In genomic region chr5:73233461-73234151, GRCh38 we compare ENCODE assay signal across 9 cellular contexts.
DNase-seq lines count a peak whose midpoint lies in the region; ATAC-seq, FAIRE-seq and TF ChIP-seq lines count a peak whose summit lies in the region.
"Had no signal": no experiment of that assay in that cellular context is flagged by ENCODE, and none has a peak within 500 bp of the region (broad histone marks: within the 10 kb centered on the region; RNA-seq: fewer than 3 reads in every experiment).

No MANE protein-coding gene starts in this region.

- DNase-seq in Caco-2, result no peak
- no peak for DNase-seq in astrocyte (ENCODE audit: low read depth)
- DNase-seq in iPS DF 6.9 (ENCODE audit: low read depth, low spot score), result no peak
- DNase-seq in trophoblast cell, result peak; percentile 34 to 62
- no peak for DNase-seq in GM10248 (ENCODE audit: extremely low spot score)
- no peak for DNase-seq in stimulated activated CD4-positive, alpha-beta T cell treated with anti-CD3 and anti-CD28 coated beads, Interleukin-12 subunit alpha, Interleukin-12 subunit beta, amount 100 ng/mL, for 4 hours
- DNase-seq in NCI-H2196 (lab: John Stamatoyannopoulos, UW; ENCODE audit: unreplicated experiment), result no peak
- DNase-seq: DND-41 had no signal

- H3K27me3 Mint-ChIP-seq in Caco-2 (ENCODE audit: insufficient read depth, unreplicated experiment), result no peaks in the 10 kb centered on the region
- H3K27me3 Mint-ChIP-seq in astrocyte (ENCODE audit: low read depth, unreplicated experiment), result peaks cover 60% of the 10 kb centered on the region

- H2AK5ac ChIP-seq in trophoblast cell (ENCODE audit: low read length), result no peak overlapping the region

- TF ChIP-seq CTCF in Caco-2 (IDR thresholded peaks at IDR 0.05; ENCODE audit: insufficient read depth in 1 of 2, low read depth in 1 of 2, low read length in 1 of 2, severe bottlenecking in 1 of 2, unreplicated experiment in 1 of 2) (no peak), astrocyte (IDR thresholded peaks at IDR 0.05; ENCODE audit: insufficient read depth, low read depth, low read length) (no peak), GM10248 (IDR thresholded peaks at IDR 0.05; ENCODE audit: control extremely low read depth, extremely low read depth, low read depth, missing control alignments) (no peak)

- H3K27me3 ChIP-seq in Caco-2 (replicated peaks; ENCODE audit: control insufficient read depth, insufficient read depth, low read length) (no peaks in the 10 kb centered on the region), astrocyte (ENCODE audit: insufficient read depth, low read length) (peaks cover 10% of the 10 kb centered on the region), iPS DF 6.9 (ENCODE audit: control insufficient read depth, insufficient read depth, low read length) (peaks cover 56% of the 10 kb centered on the region), trophoblast cell (ENCODE audit: insufficient read depth, low read length) (peaks cover 35% of the 10 kb centered on the region)

- H3K27ac Mint-ChIP-seq in Caco-2 (ENCODE audit: unreplicated experiment) (no peak overlapping the region), astrocyte (ENCODE audit: unreplicated experiment) (no peak overlapping the region)

- peak overlapping the region; percentile 84 for H4K8ac ChIP-seq in trophoblast cell (ENCODE audit: low read depth, low read length)

- peak overlapping the region; percentile 8 for H4K12ac ChIP-seq in trophoblast cell (ENCODE audit: low read depth, low read length)

- no peak overlapping the region for H3K23ac ChIP-seq in trophoblast cell (ENCODE audit: low read length)

- H4K91ac ChIP-seq in trophoblast cell (ENCODE audit: low read depth, low read length), result peak overlapping the region; percentile 30

- H2BK5ac ChIP-seq in trophoblast cell (ENCODE audit: low read depth, low read length, poor library complexity), result no peak overlapping the region

- no peaks in the 10 kb centered on the region for H3K4me1 ChIP-seq in Caco-2
- H3K4me1 ChIP-seq in astrocyte (ENCODE audit: insufficient read depth, low read length), result peaks cover 17% of the 10 kb centered on the region
- H3K4me1 ChIP-seq in iPS DF 6.9 (ENCODE audit: control insufficient read depth, insufficient read depth, low read length), result peaks cover 5% of the 10 kb centered on the region; the same call in 1 of the 2 replicates
- H3K4me1 ChIP-seq in trophoblast cell (ENCODE audit: control insufficient read depth in 1 of 2, insufficient read depth in 2 of 2, low read length in 2 of 2), result peaks cover 29 to 32% of the 10 kb centered on the region in 2 experiments

- H3K4me3 ChIP-seq in Caco-2 (ENCODE audit: low read depth, low read length) (peak overlapping the region; percentile 27), astrocyte (ENCODE audit: insufficient read depth, low read depth, low read length) (peak overlapping the region; percentile 51), iPS DF 6.9 (ENCODE audit: low read length) (peak overlapping the region; percentile 32), trophoblast cell (ENCODE audit: low read depth, low read length) (peak overlapping the region; percentile 57)

- peak overlapping the region; percentile 16 for H3K18ac ChIP-seq in trophoblast cell (ENCODE audit: low read length)

- H3K4me3 Mint-ChIP-seq in Caco-2 (ENCODE audit: unreplicated experiment) (peak overlapping the region; percentile 67), astrocyte (ENCODE audit: unreplicated experiment) (no peak overlapping the region)

- no peak overlapping the region for H3K27ac ChIP-seq in astrocyte (ENCODE audit: low read depth, low read length)
- H3K27ac ChIP-seq in iPS DF 6.9 (ENCODE audit: low read length), result no peak overlapping the region
- no peak overlapping the region for H3K27ac ChIP-seq in trophoblast cell (ENCODE audit: low read depth, low read length)

- H2BK12ac ChIP-seq in trophoblast cell (ENCODE audit: low read length), result peak overlapping the region; percentile 37

- no peaks in the 10 kb centered on the region for H3K79me2 ChIP-seq in astrocyte (ENCODE audit: insufficient read depth, low read length)
- no peaks in the 10 kb centered on the region for H3K79me2 ChIP-seq in trophoblast cell (ENCODE audit: control insufficient read depth, insufficient read depth, low read length, poor library complexity)

- WGBS in iPS DF 6.9 (ENCODE audit: insufficient coverage, insufficient read length), result no CpG with 5 or more reads among the region's 63 CpGs
- WGBS in trophoblast cell (ENCODE audit: extremely low coverage, insufficient coverage, insufficient read length), result no CpG with 5 or more reads among the region's 63 CpGs

- H3K9me3 Mint-ChIP-seq in Caco-2 (ENCODE audit: unreplicated experiment), result no peaks in the 10 kb centered on the region
- H3K9me3 Mint-ChIP-seq in astrocyte (ENCODE audit: unreplicated experiment), result no peaks in the 10 kb centered on the region

- H3K4me1 Mint-ChIP-seq in Caco-2 (ENCODE audit: low read depth, unreplicated experiment) (no peaks in the 10 kb centered on the region), astrocyte (ENCODE audit: low read depth, unreplicated experiment) (peaks cover 17% of the 10 kb centered on the region)

- no peaks in the 10 kb centered on the region for H3K36me3 Mint-ChIP-seq in Caco-2 (ENCODE audit: insufficient read depth, unreplicated experiment)
- no peaks in the 10 kb centered on the region for H3K36me3 Mint-ChIP-seq in astrocyte (ENCODE audit: low read depth, unreplicated experiment)

- H3K36me3 ChIP-seq in Caco-2 (ENCODE audit: control insufficient read depth, insufficient read depth, low read length), result no peaks in the 10 kb centered on the region
- no peaks in the 10 kb centered on the region for H3K36me3 ChIP-seq in astrocyte (ENCODE audit: insufficient read depth, low read length)
- H3K36me3 ChIP-seq in iPS DF 6.9 (ENCODE audit: control insufficient read depth, insufficient read depth, low read length), result no peaks in the 10 kb centered on the region
- H3K36me3 ChIP-seq in trophoblast cell (ENCODE audit: control insufficient read depth in 1 of 2, insufficient read depth in 2 of 2, low read length in 2 of 2), result no peaks in the 10 kb centered on the region

- no peaks in the 10 kb centered on the region for H4K20me1 ChIP-seq in astrocyte (ENCODE audit: insufficient read depth, low read length)

- peak overlapping the region; percentile 91 for H2AFZ ChIP-seq in astrocyte (ENCODE audit: low read depth, low read length)
- H2AFZ ChIP-seq in trophoblast cell (ENCODE audit: insufficient read depth, low read length, poor library complexity), result peak overlapping the region; percentile 37

- H3K9me3 ChIP-seq in Caco-2 (no peaks in the 10 kb centered on the region), astrocyte (ENCODE audit: insufficient read depth, low read depth, low read length) (no peaks in the 10 kb centered on the region), iPS DF 6.9 (ENCODE audit: control insufficient read depth, insufficient read depth, low read length) (no peaks in the 10 kb centered on the region), trophoblast cell (ENCODE audit: insufficient read depth, low read depth, low read length) (no peaks in the 10 kb centered on the region)

- H3K4ac ChIP-seq in trophoblast cell (ENCODE audit: low read depth, low read length), result no peak overlapping the region

- H3K4me2 ChIP-seq in astrocyte (ENCODE audit: low read length) (peak overlapping the region; percentile 85), trophoblast cell (ENCODE audit: low read length) (peak overlapping the region; percentile 87)

- H3K9ac ChIP-seq in astrocyte (ENCODE audit: low read length), result peak overlapping the region; percentile 62
- no peak overlapping the region for H3K9ac ChIP-seq in trophoblast cell (ENCODE audit: low read length)

- no peak for ATAC-seq in GM18870 (IDR thresholded peaks at IDR 0.05; ENCODE audit: unreplicated experiment)

- CTCF ChIA-PET in Caco-2 (lab: Charles Lee) (no interaction called here), GM10248 (lab: Yijun Ruan, JAX) (no interaction called here)

- BruUV-seq in Caco-2 (replicated peaks; lab: Mats Ljungman, UMichigan), result no TSS peak

- no peak overlapping the region for H3K14ac ChIP-seq in trophoblast cell (ENCODE audit: low read length)

- FAIRE-seq in astrocyte (lab: Jason Lieb, UNC), result no peak

- peak overlapping the region; percentile 18 for H2BK120ac ChIP-seq in trophoblast cell (ENCODE audit: insufficient read depth, low read length, poor library complexity)

- intact Hi-C loops in Caco-2 (cut with micrococcal nuclease; ENCODE audit: unreplicated experiment), result no loop called here

- POLR2A ChIA-PET in Caco-2 (lab: Charles Lee) (no interaction called here), GM10248 (lab: Yijun Ruan, JAX) (no interaction called here)

- H3K79me1 ChIP-seq in trophoblast cell (ENCODE audit: low read length), result peaks cover 20% of the 10 kb centered on the region

Comparison
In these comparisons a context has a peak if more than half of its experiments do, and no peak if none do; other contexts are left out.
1. DNase-seq: peak in trophoblast cell (2 of 2); none in Caco-2 (0 of 2), astrocyte (single experiment), iPS DF 6.9 (single experiment), GM10248 (single experiment), stimulated activated CD4-positive, alpha-beta T cell treated with anti-CD3 and anti-CD28 coated beads, Interleukin-12 subunit alpha, Interleukin-12 subunit beta, amount 100 ng/mL, for 4 hours (single experiment) and NCI-H2196 (single experiment).
2. Peak in every context shown above with its lines, with median percentiles within 50 percentile points of each other: H3K4me3 ChIP-seq.